In genomic region chr11:123247813-123248379, GRCh38 we compare ENCODE assay signal across 1 cellular context.
TF ChIP-seq lines count a peak whose summit lies in the region.

No MANE protein-coding gene starts in this region.

TF ChIP-seq in GM12878, 131 proteins besides CTCF, POLR2A, EP300 and RAD21 (continued from another document):
- TF ChIP-seq PBX3 (IDR thresholded peaks at IDR 0.05; ENCODE audit: insufficient replicate concordance, low read depth, low read length) = no peak
- TF ChIP-seq HDAC2 (IDR thresholded peaks at IDR 0.05) = no peak
- no peak for TF ChIP-seq TCF3 (IDR thresholded peaks at IDR 0.05; ENCODE audit: borderline replicate concordance, insufficient read depth, low read depth, low read length)
- no peak for TF ChIP-seq RBBP5 (conservative IDR thresholded peaks at IDR 0.05)
- TF ChIP-seq RELA (IDR thresholded peaks at IDR 0.05; ENCODE audit: borderline replicate concordance, partially characterized antibody) = no peak
- TF ChIP-seq NR2F1 (conservative IDR thresholded peaks at IDR 0.05) = no peak
- no peak for TF ChIP-seq BHLHE40 (IDR thresholded peaks at IDR 0.05; ENCODE audit: borderline replicate concordance in 1 of 2, low read depth in 2 of 2, low read length in 1 of 2)
- no peak for TF ChIP-seq HSF1 (IDR thresholded peaks at IDR 0.05; ENCODE audit: low read depth, low read length)
- no peak for TF ChIP-seq CEBPB (IDR thresholded peaks at IDR 0.05; ENCODE audit: borderline replicate concordance in 1 of 2, low read depth in 2 of 2, low read length in 2 of 2)
- TF ChIP-seq CBFB (IDR thresholded peaks at IDR 0.05; ENCODE audit: low read depth) = no peak
- no peak for TF ChIP-seq ZNF274 (IDR thresholded peaks at IDR 0.05; ENCODE audit: insufficient read depth, insufficient read length)
- no peak for TF ChIP-seq SMC3 (IDR thresholded peaks at IDR 0.05; ENCODE audit: borderline replicate concordance, low read length)
- no peak for TF ChIP-seq BCL3 (IDR thresholded peaks at IDR 0.05; ENCODE audit: borderline replicate concordance, insufficient read depth, low read depth, low read length, poor library complexity, severe bottlenecking)
- TF ChIP-seq SREBF1 (IDR thresholded peaks at IDR 0.05; ENCODE audit: low read length) = no peak
- no peak for TF ChIP-seq ZBTB4 (CRISPR knock-in tag; IDR thresholded peaks at IDR 0.05)
- no peak for TF ChIP-seq TCF7 (IDR thresholded peaks at IDR 0.05; ENCODE audit: borderline replicate concordance)
- no peak for TF ChIP-seq SREBF2 (IDR thresholded peaks at IDR 0.05; ENCODE audit: low read length)
- TF ChIP-seq EGR1 (IDR thresholded peaks at IDR 0.05; ENCODE audit: borderline replicate concordance in 1 of 2, low read depth in 2 of 2, low read length in 2 of 2) = no peak
